11 cellular contexts compared by ENCODE assay signal in genomic region chr17:64679710-64680216, GRCh38. TPM values are rescaled to one million over a fixed set of nuclear protein-coding genes. Genes with fewer than 3 reads are reported as not detected.
DNase-seq lines count a peak whose midpoint lies in the region; ATAC-seq, FAIRE-seq and TF ChIP-seq lines count a peak whose summit lies in the region.
"Had no signal": no experiment of that assay in that cellular context is flagged by ENCODE, and none has a peak within 500 bp of the region (broad histone marks: within the 10 kb centered on the region; RNA-seq: fewer than 3 reads in every experiment).

No MANE protein-coding gene starts in this region.

- H3K36me3 Mint-ChIP-seq in glutamatergic neuron (ENCODE audit: unreplicated experiment) = no peaks in the 10 kb centered on the region

- no peak overlapping the region for H3K27ac Mint-ChIP-seq in glutamatergic neuron (ENCODE audit: unreplicated experiment)
- H3K27ac Mint-ChIP-seq: activated T-cell treated with anti-CD3 and anti-CD28 coated beads, Interleukin-2, amount 50 U/mL, for 24 hours; T-helper 1 cell treated with Interleukin-12 subunit alpha and Interleukin-12 subunit beta and Interleukin-4 antibody, amounts not matched to agents 30 μg/mL and 1 μg/mL, for 36 hours had no signal

- H3K4me3 ChIP-seq in AG10803 (ENCODE audit: low read length) (peak overlapping the region; percentile 6; the same call in 1 of the 2 replicates), bronchial epithelial cell (ENCODE audit: low read depth, low read length) (no peak overlapping the region)

- no peaks in the 10 kb centered on the region for H3K4me1 Mint-ChIP-seq in glutamatergic neuron (ENCODE audit: low read depth, unreplicated experiment)

- FAIRE-seq in bronchial epithelial cell (lab: Jason Lieb, UNC) = no peak

- no peaks in the 10 kb centered on the region for H3K36me3 ChIP-seq in bronchial epithelial cell (ENCODE audit: control insufficient read depth, insufficient read depth, low read length)

- DNase-seq in AG10803 (ENCODE audit: low read depth) (peak; percentile 98), bronchial epithelial cell (ENCODE audit: low read depth) (peak; percentile 99), kidney tubule cell (ENCODE audit: low spot score) (peak; percentile 99), ureter (ENCODE audit: low spot score) (no peak), glutamatergic neuron (no peak)
- no peak for DNase-seq in stimulated activated CD8-positive, alpha-beta memory T cell treated with anti-CD3 and anti-CD28 coated beads, Interleukin-4, amount 100 ng/mL, for 48 hours
- DNase-seq: activated T-cell treated with anti-CD3 and anti-CD28 coated beads, Interleukin-2, amount 50 U/mL, for 24 hours; H7 had no signal

- TF ChIP-seq CTCF in AG10803 (conservative IDR thresholded peaks at IDR 0.05; ENCODE audit: low read length) (no peak), bronchial epithelial cell (IDR thresholded peaks at IDR 0.05; ENCODE audit: insufficient read depth, low read length, severe bottlenecking) (no peak), glutamatergic neuron (IDR thresholded peaks at IDR 0.05; ENCODE audit: partially characterized antibody, unreplicated experiment) (no peak)

- H3K9me3 Mint-ChIP-seq in glutamatergic neuron (ENCODE audit: unreplicated experiment) = no peaks in the 10 kb centered on the region
- H3K9me3 Mint-ChIP-seq: activated T-cell treated with anti-CD3 and anti-CD28 coated beads, Interleukin-2, amount 50 U/mL, for 24 hours; T-helper 1 cell treated with Interleukin-12 subunit alpha and Interleukin-12 subunit beta and Interleukin-4 antibody, amounts not matched to agents 30 μg/mL and 1 μg/mL, for 36 hours had no signal

- peak; percentile 93 for TF ChIP-seq EP300 in Ishikawa (IDR thresholded peaks at IDR 0.05; ENCODE audit: borderline replicate concordance)

- H3K4me3 Mint-ChIP-seq in glutamatergic neuron (ENCODE audit: unreplicated experiment) = no peak overlapping the region
- H3K4me3 Mint-ChIP-seq: activated T-cell treated with anti-CD3 and anti-CD28 coated beads, Interleukin-2, amount 50 U/mL, for 24 hours; T-helper 1 cell treated with Interleukin-12 subunit alpha and Interleukin-12 subunit beta and Interleukin-4 antibody, amounts not matched to agents 30 μg/mL and 1 μg/mL, for 36 hours had no signal

- ATAC-seq in GM19035 (IDR thresholded peaks at IDR 0.05; ENCODE audit: unreplicated experiment) = no peak

- TF ChIP-seq RAD21 in Ishikawa (IDR thresholded peaks at IDR 0.05; ENCODE audit: low read depth) = no peak; the same call in 1 of the 2 replicates

- no peaks in the 10 kb centered on the region for H3K27me3 Mint-ChIP-seq in glutamatergic neuron (ENCODE audit: unreplicated experiment)
- H3K27me3 Mint-ChIP-seq: activated T-cell treated with anti-CD3 and anti-CD28 coated beads, Interleukin-2, amount 50 U/mL, for 24 hours had no signal

- H3K27me3 ChIP-seq in bronchial epithelial cell (ENCODE audit: control insufficient read depth, insufficient read depth, low read length) = no peaks in the 10 kb centered on the region

TF ChIP-seq in Ishikawa, 13 proteins besides CTCF, POLR2A, EP300 and RAD21:
- peak; percentile 71 for TF ChIP-seq NFIC (IDR thresholded peaks at IDR 0.05)
- TF ChIP-seq FOXM1 (IDR thresholded peaks at IDR 0.05; ENCODE audit: borderline replicate concordance, low read depth) = peak; percentile 91
- no peak for TF ChIP-seq EGR1 (IDR thresholded peaks at IDR 0.05)
- peak; percentile 79 for TF ChIP-seq TEAD4 (IDR thresholded peaks at IDR 0.05)
- TF ChIP-seq TCF12 (IDR thresholded peaks at IDR 0.05; ENCODE audit: low read depth) = peak; percentile 89
- TF ChIP-seq CEBPB (IDR thresholded peaks at IDR 0.05) = peak; percentile 69
- no peak for TF ChIP-seq CREB1 (IDR thresholded peaks at IDR 0.05; ENCODE audit: low read depth)
TF ChIP-seq in Ishikawa: peak in this region for 5.

RNA-seq across cellular contexts. Expression of gene SMURF2, which starts 17.7 kb away (rescaled TPM):
- total RNA-seq in bronchial epithelial cell = 40.6 and 52.4 TPM in 2 replicates
- total RNA-seq in ureter = 28.7 TPM
- total RNA-seq in glutamatergic neuron (ENCODE audit: unreplicated experiment) = 33.3 TPM

Comparison
In these comparisons a context has a peak if more than half of its experiments do, and no peak if none do; other contexts are left out.
1. DNase-seq: peak in AG10803 (single experiment), bronchial epithelial cell (single experiment) and kidney tubule cell (single experiment); none in ureter (single experiment), glutamatergic neuron (single experiment) and stimulated activated CD8-positive, alpha-beta memory T cell treated with anti-CD3 and anti-CD28 coated beads, Interleukin-4, amount 100 ng/mL, for 48 hours (single experiment).